Comparison of ENCODE assay signal across 9 cellular contexts in genomic region chr12:26017484-26018211, GRCh38. TPM values are rescaled to one million over a fixed set of nuclear protein-coding genes. Genes with fewer than 3 reads are reported as not detected.
DNase-seq lines count a peak whose midpoint lies in the region; ATAC-seq and TF ChIP-seq lines count a peak whose summit lies in the region.
"Had no signal": no experiment of that assay in that cellular context is flagged by ENCODE, and none has a peak within 500 bp of the region (broad histone marks: within the 10 kb centered on the region; RNA-seq: fewer than 3 reads in every experiment).

No MANE protein-coding gene starts in this region.

- no peak overlapping the region for H3K27ac Mint-ChIP-seq in WTC11
- H3K27ac Mint-ChIP-seq in type B pancreatic cell, result no peak overlapping the region
- H3K27ac Mint-ChIP-seq: naive thymus-derived CD8-positive, alpha-beta T cell had no signal

- peak; percentile 37 for DNase-seq in DMS53 treated with DMSO at 0.1 percent for 48 hours (lab: John Stamatoyannopoulos, UW; ENCODE audit: unreplicated experiment)
- peak; percentile 24 for DNase-seq in HK-2 (ENCODE audit: unreplicated experiment)
- peak; percentile 41 for DNase-seq in WTC11 (ENCODE audit: low spot score)
- peak; percentile 56 for DNase-seq in iPS DF 19.7 (ENCODE audit: low read depth, low spot score)
- no peak for DNase-seq in type B pancreatic cell (ENCODE audit: extremely low spot score, unreplicated experiment)
- DNase-seq in AG08395 (ENCODE audit: low spot score), result no peak

- ATAC-seq in WTC11, result peak; percentile 70
- ATAC-seq in HG03097 (IDR thresholded peaks at IDR 0.05; ENCODE audit: low FRiP score, unreplicated experiment), result no peak
- ATAC-seq in HG03571 (IDR thresholded peaks at IDR 0.05; ENCODE audit: unreplicated experiment), result no peak
- ATAC-seq: naive thymus-derived CD8-positive, alpha-beta T cell had no signal

- H3K9me3 Mint-ChIP-seq in WTC11, result no peaks in the 10 kb centered on the region
- H3K9me3 Mint-ChIP-seq in type B pancreatic cell, result no peaks in the 10 kb centered on the region
- H3K9me3 Mint-ChIP-seq: naive thymus-derived CD8-positive, alpha-beta T cell had no signal

- POLR2A ChIA-PET in WTC11 (lab: Charles Lee), result no interaction called here

- CTCF ChIA-PET in WTC11 (lab: Charles Lee), result interaction anchor here (0.7 to 2.7 kb wide), 4 partner anchors 17 to 582 kb away, joined by 3 to 9 read pairs (median 4); no protein-coding TSS in a partner anchor

- H3K27me3 Mint-ChIP-seq in WTC11 (ENCODE audit: low read depth), result no peaks in the 10 kb centered on the region
- no peaks in the 10 kb centered on the region for H3K27me3 Mint-ChIP-seq in type B pancreatic cell

- H3K36me3 Mint-ChIP-seq in WTC11 (no peaks in the 10 kb centered on the region), type B pancreatic cell (peaks cover 5% of the 10 kb centered on the region)
- H3K36me3 Mint-ChIP-seq: naive thymus-derived CD8-positive, alpha-beta T cell had no signal

- H3K4me3 Mint-ChIP-seq in WTC11, result no peak overlapping the region
- H3K4me3 Mint-ChIP-seq in type B pancreatic cell, result no peak overlapping the region
- H3K4me3 Mint-ChIP-seq: naive thymus-derived CD8-positive, alpha-beta T cell had no signal

- H3K4me1 Mint-ChIP-seq in WTC11, result peaks cover 45% of the 10 kb centered on the region
- H3K4me1 Mint-ChIP-seq in type B pancreatic cell (ENCODE audit: unreplicated experiment), result no peaks in the 10 kb centered on the region
- H3K4me1 Mint-ChIP-seq: naive thymus-derived CD8-positive, alpha-beta T cell had no signal

- TF ChIP-seq CTCF in WTC11 (IDR thresholded peaks at IDR 0.05) (peak; percentile 44), type B pancreatic cell (conservative IDR thresholded peaks at IDR 0.05) (peak; percentile 74)

TF ChIP-seq in WTC11, 78 proteins besides CTCF, POLR2A, EP300 and RAD21:
- no peak for TF ChIP-seq ZNF671 (CRISPR knock-in tag; IDR thresholded peaks at IDR 0.05)
- TF ChIP-seq E2F1 (CRISPR knock-in tag; IDR thresholded peaks at IDR 0.05), result no peak

RNA-seq across cellular contexts. Expression of gene RASSF8, which starts 59.2 kb away (rescaled TPM):
- total RNA-seq in WTC11 (2021) (40.2 to 48.6 TPM (median 42.3 TPM) in 3 replicates), type B pancreatic cell (ENCODE audit: low replicate concordance) (46.3 and 65.1 TPM in 2 replicates)
- total RNA-seq: naive thymus-derived CD8-positive, alpha-beta T cell had no signal

Comparison
In these comparisons a context has a peak if more than half of its experiments do, and no peak if none do; other contexts are left out.
1. DNase-seq: peak in DMS53 treated with DMSO at 0.1 percent for 48 hours (single experiment), HK-2 (single experiment), WTC11 (single experiment) and iPS DF 19.7 (single experiment); none in type B pancreatic cell (single experiment) and AG08395 (single experiment).